Comparison of ENCODE assay signal across 8 cellular contexts in genomic region chr17:68234726-68235335, GRCh38. TPM values are rescaled to one million over a fixed set of nuclear protein-coding genes. Genes with fewer than 3 reads are reported as not detected.
A peak's percentile ranks its signal among the peaks of the same experiment; 100 is the strongest.
DNase-seq lines count a peak whose midpoint lies in the region; ATAC-seq and TF ChIP-seq lines count a peak whose summit lies in the region.
"Not testable (repeated sequence)": the region's sequence is repeated elsewhere in the genome, so short reads cannot be mapped to it uniquely, and the experiment has no call there.

No MANE protein-coding gene starts in this region.

- H3K36me3 ChIP-seq in CD4-positive, alpha-beta memory T cell (ENCODE audit: insufficient read depth, low read length); esophagus muscularis mucosa; lower lobe of right lung: not testable (repeated sequence)

- 82% methylated on average over 12 of the region's 12 CpGs for whole genome bisulfite sequencing in esophagus muscularis mucosa

- not testable (repeated sequence) for H3K9me3 Mint-ChIP-seq in CD4-positive, alpha-beta memory T cell; IgD-negative memory B cell; activated naive CD8-positive, alpha-beta T cell treated with anti-CD3 and anti-CD28 coated beads, Interleukin-2, amount 50 U/mL, for 24 hours

- TF ChIP-seq CTCF in esophagus muscularis mucosa (IDR thresholded peaks at IDR 0.05); lower lobe of right lung (IDR thresholded peaks at IDR 0.05): not testable (repeated sequence)

- H3K4me1 ChIP-seq in CD4-positive, alpha-beta memory T cell (ENCODE audit: insufficient read depth, low read length): peaks cover 45% of the 10 kb centered on the region
- not testable (repeated sequence) for H3K4me1 ChIP-seq in esophagus muscularis mucosa, lower lobe of right lung

- not testable (repeated sequence) for H3K4me3 ChIP-seq in CD4-positive, alpha-beta memory T cell (ENCODE audit: low read length in 2 of 2); esophagus muscularis mucosa; lower lobe of right lung

- H3K27me3 Mint-ChIP-seq in CD4-positive, alpha-beta memory T cell; IgD-negative memory B cell; activated naive CD8-positive, alpha-beta T cell treated with anti-CD3 and anti-CD28 coated beads, Interleukin-2, amount 50 U/mL, for 24 hours: not testable (repeated sequence)

- not testable (repeated sequence) for H3K36me3 Mint-ChIP-seq in CD4-positive, alpha-beta memory T cell; IgD-negative memory B cell; activated naive CD8-positive, alpha-beta T cell treated with anti-CD3 and anti-CD28 coated beads, Interleukin-2, amount 50 U/mL, for 24 hours (ENCODE audit: low read depth)

- not testable (repeated sequence) for H3K27me3 ChIP-seq in CD4-positive, alpha-beta memory T cell (ENCODE audit: insufficient read depth, low read length); esophagus muscularis mucosa; lower lobe of right lung (ENCODE audit: low read depth)

- not testable (repeated sequence) for TF ChIP-seq EP300 in esophagus muscularis mucosa (IDR thresholded peaks at IDR 0.05)

- H3K27ac Mint-ChIP-seq in CD4-positive, alpha-beta memory T cell: peak overlapping the region; percentile 80 to 92 (median 89)
- peak overlapping the region; percentile 78 to 96 (median 90) for H3K27ac Mint-ChIP-seq in IgD-negative memory B cell
- H3K27ac Mint-ChIP-seq in activated naive CD8-positive, alpha-beta T cell treated with anti-CD3 and anti-CD28 coated beads, Interleukin-2, amount 50 U/mL, for 24 hours: peak overlapping the region; percentile 88

- peak overlapping the region; percentile 67 for H3K27ac ChIP-seq in CD4-positive, alpha-beta memory T cell (ENCODE audit: low read depth, low read length)
- peak overlapping the region; percentile 43 to 61 (median 58) for H3K27ac ChIP-seq in esophagus muscularis mucosa (replicated peaks in 1 of 4)
- H3K27ac ChIP-seq in lower lobe of right lung: peak overlapping the region; percentile 70

- H3K9me3 ChIP-seq in CD4-positive, alpha-beta memory T cell (ENCODE audit: control insufficient read depth in 1 of 2, low read length in 2 of 2); esophagus muscularis mucosa; lower lobe of right lung: not testable (repeated sequence)

- DNase-seq in CD4-positive, alpha-beta memory T cell: peak in 4 of 5 donors; percentile 41 to 84 (median 50)
- peak; percentile 46 for DNase-seq in activated naive CD8-positive, alpha-beta T cell treated with anti-CD3 and anti-CD28 coated beads, Interleukin-2, amount 50 U/mL, for 24 hours
- DNase-seq in esophagus muscularis mucosa (ENCODE audit: extremely low spot score); lower lobe of right lung: not testable (repeated sequence)
- peak; percentile 53 for DNase-seq in stimulated activated CD4-positive, alpha-beta T cell treated with anti-CD3 and anti-CD28 coated beads, Interleukin-15, amount 100 ng/mL, for 24 hours

- ATAC-seq in GM21717 (IDR thresholded peaks at IDR 0.05; ENCODE audit: unreplicated experiment): peak; percentile 30
- ATAC-seq in SK-N-SH treated with all-trans-retinoic acid at 6 μM for 48 hours: peak; percentile 87
- peak; percentile 67 for ATAC-seq in activated naive CD8-positive, alpha-beta T cell treated with anti-CD3 and anti-CD28 coated beads, Interleukin-2, amount 50 U/mL, for 24 hours
- peak; percentile 59 to 67 for ATAC-seq in lower lobe of right lung

- peaks cover 33 to 55% (median 44%) of the 10 kb centered on the region in 4 donors for H3K4me1 Mint-ChIP-seq in CD4-positive, alpha-beta memory T cell
- H3K4me1 Mint-ChIP-seq in IgD-negative memory B cell: peaks cover 15 to 42% (median 28%) of the 10 kb centered on the region in 3 donors
- H3K4me1 Mint-ChIP-seq in activated naive CD8-positive, alpha-beta T cell treated with anti-CD3 and anti-CD28 coated beads, Interleukin-2, amount 50 U/mL, for 24 hours: peaks cover 73% of the 10 kb centered on the region

- intact Hi-C loops in CD4-positive, alpha-beta memory T cell (cut with micrococcal nuclease); esophagus muscularis mucosa (cut with DNase I); lower lobe of right lung (cut with DNase I): not testable (repeated sequence)

- peak overlapping the region in 4 of 8 donors; percentile 12 to 76 (median 49) for H3K4me3 Mint-ChIP-seq in CD4-positive, alpha-beta memory T cell
- peak overlapping the region in 2 of 4 donors; percentile 32 to 72 for H3K4me3 Mint-ChIP-seq in IgD-negative memory B cell
- peak overlapping the region; percentile 42 for H3K4me3 Mint-ChIP-seq in activated naive CD8-positive, alpha-beta T cell treated with anti-CD3 and anti-CD28 coated beads, Interleukin-2, amount 50 U/mL, for 24 hours

- POLR2A ChIA-PET in CD4-positive, alpha-beta memory T cell (lab: Charles Lee; ENCODE audit: partially characterized antibody): interaction anchor here (0.6 to 1.8 kb wide), 2 partner anchors 13 to 61 kb away, joined by 3 to 9 read pairs; partner anchors contain the start of gene AMZ2

- CTCF ChIA-PET in CD4-positive, alpha-beta memory T cell (lab: Charles Lee; ENCODE audit: partially characterized antibody): interaction anchor here (0.6 to 3.2 kb wide), 3 partner anchors 30 to 230 kb away, joined by 3 to 13 read pairs (median 3); no protein-coding TSS in a partner anchor

- TF ChIP-seq POLR2A in esophagus muscularis mucosa (IDR thresholded peaks at IDR 0.05; ENCODE audit: low read depth): not testable (repeated sequence)

RNA-seq across cellular contexts. Expression of gene AMZ2, which starts 13.0 kb away (rescaled TPM):
- total RNA-seq in CD4-positive, alpha-beta memory T cell: 10 to 100 TPM; 66.1 to 81.2 TPM
- polyA plus RNA-seq in CD4-positive, alpha-beta memory T cell: 100 to 1,000 TPM; 114 to 161 TPM
- polyA plus RNA-seq in IgD-negative memory B cell: 80.0 TPM
- total RNA-seq in esophagus muscularis mucosa (10 to 100 TPM; 38.2 to 69.9 (median 60.1) TPM), lower lobe of right lung (55.9 TPM)

RNA-seq across cellular contexts. Expression of gene SLC16A6, which starts 56.1 kb away (rescaled TPM):
- 1 to 10 TPM; 6.9 to 7.4 TPM for total RNA-seq in CD4-positive, alpha-beta memory T cell
- 1 to 10 TPM; 1.7 to 2.0 TPM for polyA plus RNA-seq in CD4-positive, alpha-beta memory T cell
- 0.33 TPM for polyA plus RNA-seq in IgD-negative memory B cell
- under 1 TPM in 3 of 4 donors, not detected in 1; 0.33 to 0.42 (median 0.34) TPM for total RNA-seq in esophagus muscularis mucosa
- total RNA-seq in lower lobe of right lung: 7.5 TPM

RNA-seq across cellular contexts. Expression of gene ARSG, which starts 56.5 kb away (rescaled TPM):
- 10 to 100 TPM; 13.6 to 19.1 TPM for total RNA-seq in CD4-positive, alpha-beta memory T cell
- 10 to 100 TPM; 10.4 to 12.6 TPM for polyA plus RNA-seq in CD4-positive, alpha-beta memory T cell
- polyA plus RNA-seq in IgD-negative memory B cell: 10.6 TPM
- 1 to 10 TPM; 1.7 to 4.9 (median 2.8) TPM for total RNA-seq in esophagus muscularis mucosa
- total RNA-seq in lower lobe of right lung: 4.2 TPM

Comparison
In these comparisons a context has a peak if more than half of its experiments do, and no peak if none do; other contexts are left out.
1. ATAC-seq: peak in every context shown above with its lines; median percentile 87 in SK-N-SH treated with all-trans-retinoic acid at 6 μM for 48 hours; 67 in activated naive CD8-positive, alpha-beta T cell treated with anti-CD3 and anti-CD28 coated beads, Interleukin-2, amount 50 U/mL, for 24 hours; 63 in lower lobe of right lung; 30 in GM21717.